ENCODE assay signal across 4 cellular contexts in the genomic region with DNA sequence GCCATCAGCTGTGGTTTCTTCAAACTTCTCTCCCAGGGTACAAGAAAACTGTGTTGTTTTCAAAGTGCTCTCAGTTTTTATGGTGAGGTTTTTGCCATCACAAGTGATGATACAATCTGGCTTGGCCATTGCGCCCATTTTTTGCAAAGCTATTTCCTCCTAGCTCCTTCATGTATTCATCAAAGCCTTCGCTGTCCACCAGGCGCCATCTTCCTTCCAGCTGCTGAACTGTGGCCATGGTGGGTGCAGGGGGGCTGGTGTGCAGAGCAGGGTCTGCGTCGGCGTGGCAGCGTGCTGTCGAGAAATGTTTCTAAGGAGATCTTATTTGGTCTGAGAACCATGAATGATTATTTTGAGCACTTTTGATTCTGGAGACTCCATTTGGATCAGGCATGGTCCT. TPM values are rescaled to one million over a fixed set of nuclear protein-coding genes. Genes with fewer than 3 reads are reported as not detected.
"Had no signal": no experiment of that assay in that cellular context is flagged by ENCODE, and none has a peak within 500 bp of the region (broad histone marks: within the 10 kb centered on the region; RNA-seq: fewer than 3 reads in every experiment).

No MANE protein-coding gene starts in this region.

RNA-seq across cellular contexts. Expression of a gene that starts 2.6 kb away (rescaled TPM):
- total RNA-seq: LHCN-M2, M059J, MCF 10A, NCI-H460 had no signal
